22 cellular contexts compared by ENCODE assay signal in genomic region chr1:72705921-72706320, GRCh38.
"Had no signal": no experiment of that assay in that cellular context is flagged by ENCODE, and none has a peak within 500 bp of the region (broad histone marks: within the 10 kb centered on the region; RNA-seq: fewer than 3 reads in every experiment).

No MANE protein-coding gene starts in this region.

- H3K4me3 ChIP-seq: colonic mucosa, esophagus squamous epithelium, gastrocnemius medialis, heart right ventricle, left ventricle myocardium inferior, lower lobe of right lung, mucosa of descending colon had no signal

- DNase-seq: colonic mucosa; cortex of kidney; effector CD8-positive, alpha-beta T cell; effector memory CD8-positive, alpha-beta T cell; endodermal cell; erythroblast; esophagus squamous epithelium; foreskin fibroblast; foreskin melanocyte; gastrocnemius medialis; glutamatergic neuron; heart right ventricle; hippocampal formation; kidney; kidney glomerular epithelial cell; left colon; left ventricle myocardium inferior; lower lobe of right lung; mesenchymal stem cell; mucosa of descending colon; naive B cell had no signal

- H3K9me3 ChIP-seq: colonic mucosa, esophagus squamous epithelium, gastrocnemius medialis, heart right ventricle, left ventricle myocardium inferior, lower lobe of right lung, mucosa of descending colon had no signal

- H3K27me3 ChIP-seq: colonic mucosa, esophagus squamous epithelium, gastrocnemius medialis, heart right ventricle had no signal

- H3K36me3 ChIP-seq: colonic mucosa, esophagus squamous epithelium, gastrocnemius medialis, heart right ventricle, left ventricle myocardium inferior, lower lobe of right lung had no signal

- H3K4me1 ChIP-seq: colonic mucosa, esophagus squamous epithelium, gastrocnemius medialis, heart right ventricle, left ventricle myocardium inferior, lower lobe of right lung had no signal

- H3K27ac ChIP-seq: colonic mucosa, epithelial cell of prostate, esophagus squamous epithelium, gastrocnemius medialis, heart right ventricle, left ventricle myocardium inferior, lower lobe of right lung had no signal
